In genomic region chr17:1227917-1228751, GRCh38 we compare ENCODE assay signal across 10 cellular contexts. TPM values are rescaled to one million over a fixed set of nuclear protein-coding genes. Genes with fewer than 3 reads are reported as not detected.
DNase-seq lines count a peak whose midpoint lies in the region; ATAC-seq, FAIRE-seq and TF ChIP-seq lines count a peak whose summit lies in the region.
"Had no signal": no experiment of that assay in that cellular context is flagged by ENCODE, and none has a peak within 500 bp of the region (broad histone marks: within the 10 kb centered on the region; RNA-seq: fewer than 3 reads in every experiment).

No MANE protein-coding gene starts in this region.

- H3K27me3 Mint-ChIP-seq in activated T-helper 1 cell treated with anti-CD3 and anti-CD28 coated beads, Interleukin-12 subunit alpha, Interleukin-12 subunit beta, Interleukin-2, Interleukin-4 antibody, amounts not matched to agents 30 ng/mL and 10 ng/mL and 1 ng/mL, durations not matched to agents 14 hours and 24 hours and 36 hours (ENCODE audit: insufficient read depth): peaks cover 50% of the 10 kb centered on the region
- H3K27me3 Mint-ChIP-seq in stimulated activated naive CD8-positive, alpha-beta T cell treated with anti-CD3 and anti-CD28 coated beads, Interleukin-15, amount 100 ng/mL, for 72 hours: peaks cover 58% of the 10 kb centered on the region

- no peak for FAIRE-seq in kidney (lab: Jason Lieb, UNC)
- FAIRE-seq: keratinocyte had no signal

- H3K9me3 Mint-ChIP-seq in activated T-helper 1 cell treated with anti-CD3 and anti-CD28 coated beads, Interleukin-12 subunit alpha, Interleukin-12 subunit beta, Interleukin-2, Interleukin-4 antibody, amounts not matched to agents 30 ng/mL and 10 ng/mL and 1 ng/mL, durations not matched to agents 14 hours and 24 hours and 36 hours: no peaks in the 10 kb centered on the region
- H3K9me3 Mint-ChIP-seq in stimulated activated naive CD8-positive, alpha-beta T cell treated with anti-CD3 and anti-CD28 coated beads, Interleukin-15, amount 100 ng/mL, for 72 hours: no peaks in the 10 kb centered on the region

- no peak for TF ChIP-seq CTCF in kidney (IDR thresholded peaks at IDR 0.05; ENCODE audit: borderline replicate concordance, extremely low read depth, insufficient read depth)

- DNase-seq in NCI-H748 (lab: John Stamatoyannopoulos, UW; ENCODE audit: unreplicated experiment) (peak; percentile 43), NCI-H748 treated with DMSO at 0.1 percent for 48 hours (lab: John Stamatoyannopoulos, UW) (no peak), kidney (peak; percentile 79), NCI-H1417 treated with DMSO at 0.1 percent for 48 hours (lab: John Stamatoyannopoulos, UW) (no peak)
- DNase-seq in activated T-helper 1 cell treated with anti-CD3 and anti-CD28 coated beads, Interleukin-12 subunit alpha, Interleukin-12 subunit beta, Interleukin-2, Interleukin-4 antibody, amounts not matched to agents 30 ng/mL and 10 ng/mL and 1 ng/mL, durations not matched to agents 14 hours and 24 hours and 36 hours (ENCODE audit: low spot score): no peak
- DNase-seq in stimulated activated naive CD8-positive, alpha-beta T cell treated with anti-CD3 and anti-CD28 coated beads, Interleukin-15, amount 100 ng/mL, for 72 hours: peak; percentile 15 to 16

- H3K4me1 ChIP-seq in kidney (ENCODE audit: control insufficient read depth in 1 of 2, insufficient read depth in 1 of 2, low read depth in 1 of 2, low read length in 2 of 2): peaks cover 0 to 5% of the 10 kb centered on the region in 2 donors

- peak overlapping the region; percentile 70 for H3K27ac Mint-ChIP-seq in activated T-helper 1 cell treated with anti-CD3 and anti-CD28 coated beads, Interleukin-12 subunit alpha, Interleukin-12 subunit beta, Interleukin-2, Interleukin-4 antibody, amounts not matched to agents 30 ng/mL and 10 ng/mL and 1 ng/mL, durations not matched to agents 14 hours and 24 hours and 36 hours
- H3K27ac Mint-ChIP-seq in stimulated activated naive CD8-positive, alpha-beta T cell treated with anti-CD3 and anti-CD28 coated beads, Interleukin-15, amount 100 ng/mL, for 72 hours: no peak overlapping the region

- intact Hi-C loops in activated T-helper 1 cell treated with anti-CD3 and anti-CD28 coated beads, Interleukin-12 subunit alpha, Interleukin-12 subunit beta, Interleukin-2, Interleukin-4 antibody, amounts not matched to agents 30 ng/mL and 10 ng/mL and 1 ng/mL, durations not matched to agents 14 hours and 24 hours and 36 hours (cut with micrococcal nuclease): no loop called here
- intact Hi-C loops in kidney (cut with DNase I): no loop called here

- H3K9me3 ChIP-seq in kidney (ENCODE audit: control insufficient read depth in 1 of 2, low read length in 2 of 2): no peaks in the 10 kb centered on the region

- peaks cover 12% of the 10 kb centered on the region for H3K4me1 Mint-ChIP-seq in activated T-helper 1 cell treated with anti-CD3 and anti-CD28 coated beads, Interleukin-12 subunit alpha, Interleukin-12 subunit beta, Interleukin-2, Interleukin-4 antibody, amounts not matched to agents 30 ng/mL and 10 ng/mL and 1 ng/mL, durations not matched to agents 14 hours and 24 hours and 36 hours (ENCODE audit: low read depth)
- peaks cover 26% of the 10 kb centered on the region for H3K4me1 Mint-ChIP-seq in stimulated activated naive CD8-positive, alpha-beta T cell treated with anti-CD3 and anti-CD28 coated beads, Interleukin-15, amount 100 ng/mL, for 72 hours

- H3K36me3 Mint-ChIP-seq in activated T-helper 1 cell treated with anti-CD3 and anti-CD28 coated beads, Interleukin-12 subunit alpha, Interleukin-12 subunit beta, Interleukin-2, Interleukin-4 antibody, amounts not matched to agents 30 ng/mL and 10 ng/mL and 1 ng/mL, durations not matched to agents 14 hours and 24 hours and 36 hours (ENCODE audit: low read depth): peaks cover 1% of the 10 kb centered on the region

- peak overlapping the region; percentile 18 to 39 for H3K4me3 ChIP-seq in kidney (ENCODE audit: low read length in 2 of 2)

- peak overlapping the region; percentile 85 for H3K4me3 Mint-ChIP-seq in activated T-helper 1 cell treated with anti-CD3 and anti-CD28 coated beads, Interleukin-12 subunit alpha, Interleukin-12 subunit beta, Interleukin-2, Interleukin-4 antibody, amounts not matched to agents 30 ng/mL and 10 ng/mL and 1 ng/mL, durations not matched to agents 14 hours and 24 hours and 36 hours
- peak overlapping the region; percentile 87 to 92 for H3K4me3 Mint-ChIP-seq in stimulated activated naive CD8-positive, alpha-beta T cell treated with anti-CD3 and anti-CD28 coated beads, Interleukin-15, amount 100 ng/mL, for 72 hours

- no peaks in the 10 kb centered on the region for H3K36me3 ChIP-seq in kidney (ENCODE audit: control insufficient read depth in 1 of 2, insufficient read depth in 2 of 2, low read length in 2 of 2)

- ATAC-seq in HG03342 (IDR thresholded peaks at IDR 0.05; ENCODE audit: unreplicated experiment): peak; percentile 46
- ATAC-seq in stimulated activated naive CD8-positive, alpha-beta T cell treated with anti-CD3 and anti-CD28 coated beads, Interleukin-15, amount 100 ng/mL, for 72 hours: peak; percentile 44
- no peak for ATAC-seq in GM19467 (IDR thresholded peaks at IDR 0.05; ENCODE audit: unreplicated experiment)

- H3K27ac ChIP-seq in kidney (ENCODE audit: low read depth in 2 of 2, low read length in 2 of 2): no peak overlapping the region

- no peak overlapping the region for H3K9ac ChIP-seq in kidney (ENCODE audit: low read length in 2 of 2)

RNA-seq across cellular contexts. Expression of gene BHLHA9, which starts 42.1 kb away (rescaled TPM):
- not detected in 2 replicates for total RNA-seq in activated T-helper 1 cell treated with anti-CD3 and anti-CD28 coated beads, Interleukin-12 subunit alpha, Interleukin-12 subunit beta, Interleukin-2, Interleukin-4 antibody, amounts not matched to agents 30 ng/mL and 10 ng/mL and 1 ng/mL, durations not matched to agents 14 hours and 24 hours and 36 hours
- not detected for total RNA-seq in kidney
- not detected for polyA plus RNA-seq in kidney (ENCODE audit: insufficient read depth, low read depth, low replicate concordance)
- total RNA-seq: T-helper 2 cell treated with Interferon-gamma antibody and Interleukin-4, amounts not matched to agents 100 ng/mL and 5 ng/mL, for 36 hours had no signal
- polyA plus RNA-seq: keratinocyte had no signal

RNA-seq across cellular contexts. Expression of gene ABR, which starts 48.4 kb away (rescaled TPM):
- 58.4 and 66.7 TPM in 2 replicates for total RNA-seq in activated T-helper 1 cell treated with anti-CD3 and anti-CD28 coated beads, Interleukin-12 subunit alpha, Interleukin-12 subunit beta, Interleukin-2, Interleukin-4 antibody, amounts not matched to agents 30 ng/mL and 10 ng/mL and 1 ng/mL, durations not matched to agents 14 hours and 24 hours and 36 hours
- 116 TPM for total RNA-seq in kidney
- 18.7 TPM for polyA plus RNA-seq in kidney (ENCODE audit: insufficient read depth, low read depth, low replicate concordance)

RNA-seq across cellular contexts. Expression of gene TRARG1, which starts 51.3 kb away (rescaled TPM):
- 0.05 and 0.08 TPM in 2 replicates for total RNA-seq in activated T-helper 1 cell treated with anti-CD3 and anti-CD28 coated beads, Interleukin-12 subunit alpha, Interleukin-12 subunit beta, Interleukin-2, Interleukin-4 antibody, amounts not matched to agents 30 ng/mL and 10 ng/mL and 1 ng/mL, durations not matched to agents 14 hours and 24 hours and 36 hours
- not detected for total RNA-seq in kidney
- polyA plus RNA-seq in kidney (ENCODE audit: insufficient read depth, low read depth, low replicate concordance): not detected
- polyA plus RNA-seq: keratinocyte had no signal

Comparison
In these comparisons a context has a peak if more than half of its experiments do, and no peak if none do; other contexts are left out.
1. DNase-seq: peak in NCI-H748 (single experiment), kidney (single experiment) and stimulated activated naive CD8-positive, alpha-beta T cell treated with anti-CD3 and anti-CD28 coated beads, Interleukin-15, amount 100 ng/mL, for 72 hours (2 of 2); none in NCI-H748 treated with DMSO at 0.1 percent for 48 hours (single experiment), activated T-helper 1 cell treated with anti-CD3 and anti-CD28 coated beads, Interleukin-12 subunit alpha, Interleukin-12 subunit beta, Interleukin-2, Interleukin-4 antibody, amounts not matched to agents 30 ng/mL and 10 ng/mL and 1 ng/mL, durations not matched to agents 14 hours and 24 hours and 36 hours (single experiment) and NCI-H1417 treated with DMSO at 0.1 percent for 48 hours (single experiment).